In the genomic region with DNA sequence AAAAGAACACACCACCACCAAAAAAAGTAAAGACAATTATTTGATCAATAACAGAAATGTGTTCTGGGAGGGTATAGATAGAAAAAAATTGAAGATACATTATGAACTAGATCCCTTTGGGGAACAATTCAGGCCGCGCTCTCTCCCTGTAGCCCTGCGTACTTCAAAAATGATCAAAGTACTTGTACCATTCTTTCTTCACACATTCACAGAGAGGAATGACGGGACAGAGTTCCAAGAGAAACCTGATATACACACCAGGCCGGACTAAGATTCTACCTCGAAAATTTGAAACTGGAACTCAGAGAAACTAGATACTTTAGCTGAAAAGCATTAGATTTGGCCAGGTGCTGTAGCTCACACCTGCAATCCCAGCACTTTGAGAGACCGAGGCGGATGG, we compare ENCODE assay signal across 25 cellular contexts.
"Had no signal": no experiment of that assay in that cellular context is flagged by ENCODE, and none has a peak within 500 bp of the region (broad histone marks: within the 10 kb centered on the region; RNA-seq: fewer than 3 reads in every experiment).

No MANE protein-coding gene starts in this region.

- H3K27ac ChIP-seq: colonic mucosa, epithelial cell of prostate, left lung, lower lobe of right lung had no signal

- H3K9me3 ChIP-seq: colonic mucosa, esophagus squamous epithelium, gastrocnemius medialis, heart right ventricle, left lung, lower lobe of right lung had no signal

- H3K4me1 ChIP-seq: colonic mucosa, gastrocnemius medialis, left lung, lower lobe of right lung had no signal

- H3K4me3 ChIP-seq: colonic mucosa, esophagus squamous epithelium, gastrocnemius medialis, heart right ventricle, left lung, lower lobe of right lung had no signal

- H3K9me3 Mint-ChIP-seq: dendritic cell treated with granulocyte-macrophage colony-stimulating factor and Interleukin-4, amounts not matched to agents 40 ng/mL and 50 ng/mL, for 4 days; effector memory CD8-positive, alpha-beta T cell; endodermal cell had no signal

- H3K27me3 ChIP-seq: colonic mucosa, esophagus squamous epithelium, gastrocnemius medialis, heart right ventricle, left lung had no signal

- H3K4me3 Mint-ChIP-seq: dendritic cell treated with granulocyte-macrophage colony-stimulating factor and Interleukin-4, amounts not matched to agents 40 ng/mL and 50 ng/mL, for 4 days; effector memory CD8-positive, alpha-beta T cell; endodermal cell had no signal

- H3K27me3 Mint-ChIP-seq: dendritic cell treated with granulocyte-macrophage colony-stimulating factor and Interleukin-4, amounts not matched to agents 40 ng/mL and 50 ng/mL, for 4 days; effector memory CD8-positive, alpha-beta T cell had no signal

- H3K27ac Mint-ChIP-seq: dendritic cell treated with granulocyte-macrophage colony-stimulating factor and Interleukin-4, amounts not matched to agents 40 ng/mL and 50 ng/mL, for 4 days; endodermal cell had no signal

- ATAC-seq: effector memory CD8-positive, alpha-beta T cell; esophagus mucosa; gastrocnemius medialis; left cardiac atrium; left lung; lower lobe of right lung had no signal

- DNase-seq: colonic mucosa; cortex of kidney; effector CD8-positive, alpha-beta T cell; effector memory CD8-positive, alpha-beta T cell; endodermal cell; erythroblast; esophagus squamous epithelium; foreskin fibroblast; foreskin melanocyte; gastrocnemius medialis; glutamatergic neuron; head of caudate nucleus; heart right ventricle; hippocampal formation; left cardiac atrium; left lung; lower lobe of right lung; mesenchymal stem cell; midbrain had no signal

- FAIRE-seq: endometrium, islet of Langerhans, keratinocyte had no signal
